Comparison of ENCODE assay signal across 1 cellular context in the genomic region with DNA sequence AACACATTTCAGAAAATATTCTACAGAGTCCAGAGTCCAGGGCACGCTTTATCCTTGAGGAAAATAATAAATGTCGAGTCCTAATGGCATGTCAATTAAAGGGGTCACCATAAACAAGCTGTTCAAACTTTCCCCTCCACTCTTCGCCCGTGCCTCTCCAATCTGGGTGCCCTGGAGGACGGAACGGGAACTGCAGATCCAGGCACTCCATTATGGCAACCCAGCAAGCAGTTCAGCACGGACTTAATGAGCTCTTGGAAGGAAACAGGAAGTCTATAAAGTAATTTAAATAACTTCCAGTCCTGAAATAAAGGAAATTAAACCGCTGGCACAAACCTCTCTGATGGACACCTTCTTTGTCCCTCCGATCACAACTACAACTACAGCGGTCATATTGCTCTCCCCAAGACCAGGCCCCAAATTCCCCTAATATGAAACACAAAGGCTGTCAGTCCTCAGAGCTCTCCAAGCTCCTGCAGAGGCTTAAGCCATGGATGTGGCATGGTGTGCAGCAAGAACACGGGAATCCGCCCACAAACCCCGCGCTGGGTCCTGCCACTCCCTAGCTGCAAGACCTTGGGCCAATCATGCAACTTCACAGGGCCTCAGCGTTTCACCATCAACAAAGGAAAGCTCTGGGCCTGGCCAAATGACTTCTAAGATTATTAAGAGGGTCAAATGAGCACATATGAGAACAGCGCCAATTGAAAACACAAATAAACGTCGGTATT.
TF ChIP-seq lines count a peak whose summit lies in the region.

No MANE protein-coding gene starts in this region.

TF ChIP-seq in HepG2, 621 proteins besides CTCF, POLR2A, EP300 and RAD21:
- TF ChIP-seq ZMYM2 (CRISPR knock-in tag; IDR thresholded peaks at IDR 0.05): 0 out of 2 replicates have a peak, but pooled peaks have one; percentile 23
- no peak for TF ChIP-seq RAD51 (IDR thresholded peaks at IDR 0.05; ENCODE audit: borderline replicate concordance)
- no peak for TF ChIP-seq ZMYM3 (CRISPR knock-in tag; IDR thresholded peaks at IDR 0.05)
- no peak for TF ChIP-seq ZNF329 (CRISPR knock-in tag; IDR thresholded peaks at IDR 0.05; ENCODE audit: low read depth)
- no peak for TF ChIP-seq ZNF792 (CRISPR knock-in tag; IDR thresholded peaks at IDR 0.05)
TF ChIP-seq in HepG2: peak in this region for 1.
